ENCODE assay signal across 2 cellular contexts in the genomic region with DNA sequence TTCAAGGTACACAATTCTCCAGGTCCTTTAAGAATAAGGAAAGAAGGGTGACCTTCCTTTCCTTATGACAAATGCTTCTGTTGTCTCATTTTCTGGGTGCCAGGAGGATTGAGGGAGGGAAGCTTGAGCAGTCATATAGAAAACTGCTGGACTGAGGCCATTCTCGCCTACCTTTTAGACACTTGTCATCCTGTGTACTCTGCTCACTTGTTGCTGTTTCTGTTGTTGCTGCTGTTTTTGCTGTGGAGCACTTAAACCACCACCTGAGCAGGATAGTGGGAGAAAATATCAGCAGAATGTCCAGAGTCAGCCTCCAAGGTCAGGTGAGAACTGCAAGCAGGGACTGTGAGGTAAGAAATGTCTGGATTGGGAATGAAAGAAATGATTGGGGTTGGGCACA.
A peak's percentile ranks its signal among the peaks of the same experiment; 100 is the strongest.
TF ChIP-seq lines count a peak whose summit lies in the region.

No MANE protein-coding gene starts in this region.

TF ChIP-seq in HEK293, 187 proteins besides CTCF, POLR2A, EP300 and RAD21:
- TF ChIP-seq SCRT1 (tag by site-specific recombination; IDR thresholded peaks at IDR 0.05; ENCODE audit: borderline replicate concordance) (peak; percentile 36; the same call in 1 of the 2 replicates), ZNF837 (tag by site-specific recombination; IDR thresholded peaks at IDR 0.05) (no peak), SCRT2 (tag by site-specific recombination; IDR thresholded peaks at IDR 0.05) (peak; percentile 80; the same call in 1 of the 2 replicates)
- TF ChIP-seq, protein P1, sequence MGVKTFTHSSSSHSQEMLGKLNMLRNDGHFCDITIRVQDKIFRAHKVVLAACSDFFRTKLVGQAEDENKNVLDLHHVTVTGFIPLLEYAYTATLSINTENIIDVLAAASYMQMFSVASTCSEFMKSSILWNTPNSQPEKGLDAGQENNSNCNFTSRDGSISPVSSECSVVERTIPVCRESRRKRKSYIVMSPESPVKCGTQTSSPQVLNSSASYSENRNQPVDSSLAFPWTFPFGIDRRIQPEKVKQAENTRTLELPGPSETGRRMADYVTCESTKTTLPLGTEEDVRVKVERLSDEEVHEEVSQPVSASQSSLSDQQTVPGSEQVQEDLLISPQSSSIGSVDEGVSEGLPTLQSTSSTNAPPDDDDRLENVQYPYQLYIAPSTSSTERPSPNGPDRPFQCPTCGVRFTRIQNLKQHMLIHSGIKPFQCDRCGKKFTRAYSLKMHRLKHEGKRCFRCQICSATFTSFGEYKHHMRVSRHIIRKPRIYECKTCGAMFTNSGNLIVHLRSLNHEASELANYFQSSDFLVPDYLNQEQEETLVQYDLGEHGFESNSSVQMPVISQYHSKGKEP (tag by site-specific recombination; IDR thresholded peaks at IDR 0.05) = no peak

TF ChIP-seq in H1, 55 proteins besides CTCF, POLR2A, EP300 and RAD21:
- TF ChIP-seq SP2 (IDR thresholded peaks at IDR 0.05; ENCODE audit: low read length) (no peak), GABPA (IDR thresholded peaks at IDR 0.05; ENCODE audit: borderline replicate concordance, insufficient read depth, low read length) (no peak), BCL11A (IDR thresholded peaks at IDR 0.05; ENCODE audit: low read depth in 2 of 2, low read length in 2 of 2) (no peak), BRCA1 (IDR thresholded peaks at IDR 0.05; ENCODE audit: low read depth, low read length) (no peak), POU5F1 (IDR thresholded peaks at IDR 0.05; ENCODE audit: low read depth, low read length) (no peak), SIRT6 (IDR thresholded peaks at IDR 0.05; ENCODE audit: low read length) (no peak), KDM4A (IDR thresholded peaks at IDR 0.05; ENCODE audit: low read depth, low read length, severe bottlenecking) (no peak), NANOG (IDR thresholded peaks at IDR 0.05; ENCODE audit: insufficient read depth, low read depth, low read length, poor library complexity, severe bottlenecking) (no peak), JUN (IDR thresholded peaks at IDR 0.05; ENCODE audit: low read depth, low read length) (no peak)
- TF ChIP-seq, protein P2, sequence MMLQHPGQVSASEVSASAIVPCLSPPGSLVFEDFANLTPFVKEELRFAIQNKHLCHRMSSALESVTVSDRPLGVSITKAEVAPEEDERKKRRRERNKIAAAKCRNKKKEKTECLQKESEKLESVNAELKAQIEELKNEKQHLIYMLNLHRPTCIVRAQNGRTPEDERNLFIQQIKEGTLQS (IDR thresholded peaks at IDR 0.05; ENCODE audit: insufficient read depth, low read depth, low read length) = no peak
